In the genomic region with DNA sequence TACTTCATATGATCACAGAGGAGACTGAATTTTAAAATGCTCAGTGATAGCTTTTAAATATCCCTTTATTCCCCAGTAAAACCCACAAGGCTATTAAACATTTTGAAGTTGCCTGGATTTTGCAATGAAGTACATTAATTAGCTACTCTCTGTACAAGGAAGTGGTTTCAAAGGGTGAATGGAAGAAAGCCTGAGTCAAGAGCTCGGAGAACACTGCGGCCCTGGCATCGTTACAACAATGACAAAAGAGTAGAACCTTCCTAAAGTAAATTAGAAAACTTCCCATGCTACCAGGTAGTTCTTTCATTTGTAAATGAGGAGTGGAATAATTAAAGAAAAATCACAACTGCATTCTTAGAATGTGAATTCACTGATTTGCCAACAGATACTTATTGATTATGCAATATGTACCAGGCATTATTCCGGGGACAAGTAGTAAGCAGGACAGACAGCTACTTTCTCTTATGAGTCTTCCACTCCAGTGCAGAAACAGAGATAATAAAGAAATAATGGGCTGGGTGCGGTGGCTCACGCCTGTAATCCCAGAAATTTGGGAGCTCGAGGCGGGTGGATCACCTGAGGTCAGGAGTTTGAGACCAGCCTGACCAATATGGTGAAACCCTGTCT, we compare ENCODE assay signal across 22 cellular contexts.
DNase-seq lines count a peak whose midpoint lies in the region; ATAC-seq and TF ChIP-seq lines count a peak whose summit lies in the region.
"Had no signal": no experiment of that assay in that cellular context is flagged by ENCODE, and none has a peak within 500 bp of the region (broad histone marks: within the 10 kb centered on the region; RNA-seq: fewer than 3 reads in every experiment).

No MANE protein-coding gene starts in this region.

- H3K9me3 ChIP-seq in lower lobe of right lung: no peaks in the 10 kb centered on the region
- H3K9me3 ChIP-seq: spleen had no signal

- TF ChIP-seq CTCF in NB4 (IDR thresholded peaks at IDR 0.05; ENCODE audit: low read depth, low read length): no peak
- TF ChIP-seq CTCF in lower lobe of right lung (IDR thresholded peaks at IDR 0.05): no peak

- in situ Hi-C loops in T47D (cut with HindIII; ENCODE audit: low pct_unique_long_range_greater_than_20kb, low sequenced_read_pairs): no loop called here

- H3K4me1 ChIP-seq in lower lobe of right lung: no peaks in the 10 kb centered on the region
- H3K4me1 ChIP-seq: neural progenitor cell had no signal

- H3K27me3 ChIP-seq in lower lobe of right lung (ENCODE audit: low read depth): no peaks in the 10 kb centered on the region
- H3K27me3 ChIP-seq: neural progenitor cell, spleen had no signal

- peak; percentile 81 to 88 for ATAC-seq in lower lobe of right lung
- ATAC-seq in GM21825 (IDR thresholded peaks at IDR 0.05; ENCODE audit: unreplicated experiment): no peak
- ATAC-seq: left cardiac atrium had no signal

- TF ChIP-seq POLR2A in NB4 (IDR thresholded peaks at IDR 0.05; ENCODE audit: extremely low read depth, insufficient read length): no peak

- DNase-seq in CD1c-positive myeloid dendritic cell (ENCODE audit: extremely low spot score) (peak; percentile 6), NB4 (ENCODE audit: low read depth) (peak; percentile 70), T47D (ENCODE audit: low read depth in 1 of 2, low spot score in 1 of 2) (peak; percentile 9 to 44), lower lobe of right lung (peak; percentile 58), dermis blood vessel endothelial cell (no peak), GM03348 (ENCODE audit: low spot score) (no peak), NCI-H774 (lab: John Stamatoyannopoulos, UW) (no peak)
- DNase-seq: activated B cell treated with CpG ODN at 0.5 μM for 24 hours; activated CD4-positive, alpha-beta memory T cell treated with anti-CD3 and anti-CD28 coated beads, Interleukin-2, amount 10 ng/mL, durations not matched to agents 7 days and 5 days; activated T-cell treated with anti-CD3 and anti-CD28 coated beads, Interleukin-2, amount 50 U/mL, for 24 hours; CD4-positive, alpha-beta memory T cell; DND-41; left cardiac atrium; NCI-H1417 treated with DMSO at 0.1 percent for 48 hours; NCI-H526; OCI-M1; SIG-M5; spleen; stimulated activated CD4-positive, alpha-beta T cell treated with anti-CD3 and anti-CD28 coated beads, Interleukin-4, amount 100 ng/mL, for 4 hours had no signal

- intact Hi-C loops in lower lobe of right lung (cut with DNase I): no loop called here

- H3K36me3 ChIP-seq in lower lobe of right lung: no peaks in the 10 kb centered on the region
- H3K36me3 ChIP-seq: neural progenitor cell, spleen had no signal

- no peak overlapping the region for H3K27ac ChIP-seq in lower lobe of right lung
- H3K27ac ChIP-seq: HL-60, neural progenitor cell, spleen had no signal

- H3K4me3 ChIP-seq in NB4 (ENCODE audit: low read depth, low read length) (no peak overlapping the region), lower lobe of right lung (no peak overlapping the region)
- H3K4me3 ChIP-seq: neural progenitor cell, spleen had no signal

Comparison
In these comparisons a context has a peak if more than half of its experiments do, and no peak if none do; other contexts are left out.
1. DNase-seq: peak in CD1c-positive myeloid dendritic cell (single experiment), NB4 (single experiment), T47D (2 of 2) and lower lobe of right lung (single experiment); none in dermis blood vessel endothelial cell (single experiment), GM03348 (single experiment) and NCI-H774 (single experiment).